In genomic region chr2:145692971-145693478, GRCh38 we compare ENCODE assay signal across 1 cellular context.
A peak's percentile ranks its signal among the peaks of the same experiment; 100 is the strongest.
TF ChIP-seq lines count a peak whose summit lies in the region.

No MANE protein-coding gene starts in this region.

TF ChIP-seq in K562, 482 proteins besides CTCF, POLR2A, EP300 and RAD21 (continued from another document and continues in another):
- TF ChIP-seq HMGXB4 (CRISPR knock-in tag; IDR thresholded peaks at IDR 0.05) = no peak
- TF ChIP-seq MAFF (IDR thresholded peaks at IDR 0.05; ENCODE audit: low read length) = peak; percentile 80
- TF ChIP-seq HIVEP1 (CRISPR knock-in tag; IDR thresholded peaks at IDR 0.05) = no peak
- TF ChIP-seq GTF3C2 (IDR thresholded peaks at IDR 0.05; ENCODE audit: borderline replicate concordance, extremely low read depth, insufficient read length) = no peak
- no peak for TF ChIP-seq ARID2 (IDR thresholded peaks at IDR 0.05)
- peak; percentile 46; the same call in 1 of the 2 replicates for TF ChIP-seq ZNF584 (CRISPR knock-in tag; IDR thresholded peaks at IDR 0.05; ENCODE audit: low read depth)
- no peak for TF ChIP-seq ZNF57 (CRISPR knock-in tag; IDR thresholded peaks at IDR 0.05)
- TF ChIP-seq ERF (CRISPR knock-in tag; IDR thresholded peaks at IDR 0.05) = no peak
- no peak for TF ChIP-seq SNRNP70 (optimal IDR thresholded peaks at IDR 0.05; ENCODE audit: low read depth, low read length)
- TF ChIP-seq ZFP36 (IDR thresholded peaks at IDR 0.05; ENCODE audit: low read depth, low read length, partially characterized antibody) = no peak
- TF ChIP-seq MBD2 (IDR thresholded peaks at IDR 0.05; ENCODE audit: borderline replicate concordance, low read depth) = peak; percentile 79
- peak; percentile 100 for TF ChIP-seq KLF1 (tag; IDR thresholded peaks at IDR 0.05)
- no peak for TF ChIP-seq FUS (optimal IDR thresholded peaks at IDR 0.05; ENCODE audit: low read depth, low read length)
- TF ChIP-seq ZNF184 (CRISPR knock-in tag; IDR thresholded peaks at IDR 0.05) = no peak
- TF ChIP-seq SMARCA5 (IDR thresholded peaks at IDR 0.05) = no peak
- no peak for TF ChIP-seq IRF2 (CRISPR knock-in tag; IDR thresholded peaks at IDR 0.05)
- peak; percentile 77; the same call in 1 of the 2 replicates for TF ChIP-seq MEF2A (IDR thresholded peaks at IDR 0.05; ENCODE audit: control insufficient read depth, low read depth, low read length)
- no peak for TF ChIP-seq ZNF253 (CRISPR knock-in tag; conservative IDR thresholded peaks at IDR 0.05)
- TF ChIP-seq SIN3B (IDR thresholded peaks at IDR 0.05; ENCODE audit: low read depth) = no peak
- peak; percentile 97 for TF ChIP-seq NFE2 (IDR thresholded peaks at IDR 0.05; ENCODE audit: low read depth)
- no peak for TF ChIP-seq HOXB6 (CRISPR knock-in tag; IDR thresholded peaks at IDR 0.05; ENCODE audit: borderline replicate concordance)
- TF ChIP-seq ZNF3 (CRISPR knock-in tag; IDR thresholded peaks at IDR 0.05) = no peak
- peak; percentile 98 for TF ChIP-seq SOX6 (IDR thresholded peaks at IDR 0.05)
- TF ChIP-seq ZNF324 (CRISPR knock-in tag; IDR thresholded peaks at IDR 0.05) = no peak
- TF ChIP-seq BRD9 (IDR thresholded peaks at IDR 0.05; ENCODE audit: low read depth, partially characterized antibody) = peak; percentile 95
- TF ChIP-seq THRAP3 (IDR thresholded peaks at IDR 0.05; ENCODE audit: borderline replicate concordance) = no peak
- no peak for TF ChIP-seq MIER1 (IDR thresholded peaks at IDR 0.05; ENCODE audit: low read depth)
- TF ChIP-seq GATAD2A (IDR thresholded peaks at IDR 0.05) = no peak
- no peak for TF ChIP-seq TFE3 (CRISPR knock-in tag; IDR thresholded peaks at IDR 0.05)
- TF ChIP-seq ZNF282 (CRISPR knock-in tag; IDR thresholded peaks at IDR 0.05) = no peak
- peak; percentile 90 for TF ChIP-seq MTA3 (IDR thresholded peaks at IDR 0.05; ENCODE audit: borderline replicate concordance)
- no peak for TF ChIP-seq ASH1L (IDR thresholded peaks at IDR 0.05; ENCODE audit: borderline replicate concordance, low read depth, partially characterized antibody)
- peak; percentile 99 for TF ChIP-seq CHAMP1 (IDR thresholded peaks at IDR 0.05)
- no peak for TF ChIP-seq FOXK1 (CRISPR knock-in tag; IDR thresholded peaks at IDR 0.05; ENCODE audit: borderline replicate concordance)
- peak in 1 of 2 experiments; percentile 69; a peak in 2 of 4 replicates for TF ChIP-seq MNT (conservative IDR thresholded peaks at IDR 0.05)
- no peak for TF ChIP-seq ID3 (CRISPR knock-in tag; IDR thresholded peaks at IDR 0.05)
- TF ChIP-seq ID3 (tag; IDR thresholded peaks at IDR 0.05) = peak; percentile 93
- TF ChIP-seq PURB (CRISPR knock-in tag; IDR thresholded peaks at IDR 0.05; ENCODE audit: low read depth) = no peak
- TF ChIP-seq SRSF3 (IDR thresholded peaks at IDR 0.05; ENCODE audit: insufficient read depth, low read length) = no peak
- no peak for TF ChIP-seq ZBTB17 (CRISPR knock-in tag; IDR thresholded peaks at IDR 0.05)
- peak; percentile 25 to 76; a peak in 2 of 4 replicates for TF ChIP-seq TEAD1 (CRISPR knock-in tag; IDR thresholded peaks at IDR 0.05)
- TF ChIP-seq TRIM25 (IDR thresholded peaks at IDR 0.05; ENCODE audit: borderline replicate concordance) = no peak
- no peak for TF ChIP-seq PCBP1 (IDR thresholded peaks at IDR 0.05; ENCODE audit: low read depth, low read length, poor library complexity, severe bottlenecking)
- TF ChIP-seq CXXC5 (CRISPR knock-in tag; IDR thresholded peaks at IDR 0.05) = peak; percentile 81
- TF ChIP-seq KDM1A (IDR thresholded peaks at IDR 0.05) = peak; percentile 61 to 67; a peak in 3 of 4 replicates
- TF ChIP-seq HDAC6 (IDR thresholded peaks at IDR 0.05; ENCODE audit: low read depth, low read length) = no peak
- TF ChIP-seq NCOA2 (IDR thresholded peaks at IDR 0.05; ENCODE audit: partially characterized antibody in 2 of 2) = peak; percentile 34 to 66
- TF ChIP-seq NBN (IDR thresholded peaks at IDR 0.05; ENCODE audit: low read depth) = peak; percentile 96
- no peak for TF ChIP-seq NFXL1 (CRISPR knock-in tag; IDR thresholded peaks at IDR 0.05)
- peak; percentile 21; the same call in 1 of the 2 replicates for TF ChIP-seq GABPA (tag; conservative IDR thresholded peaks at IDR 0.05; ENCODE audit: low read depth)
- no peak for TF ChIP-seq RUNX1 (IDR thresholded peaks at IDR 0.05; ENCODE audit: low read depth)
- TF ChIP-seq ZBTB49 (CRISPR knock-in tag; IDR thresholded peaks at IDR 0.05; ENCODE audit: borderline replicate concordance) = peak; percentile 31; the same call in 1 of the 2 replicates
